17 cellular contexts compared by ENCODE assay signal in the genomic region with DNA sequence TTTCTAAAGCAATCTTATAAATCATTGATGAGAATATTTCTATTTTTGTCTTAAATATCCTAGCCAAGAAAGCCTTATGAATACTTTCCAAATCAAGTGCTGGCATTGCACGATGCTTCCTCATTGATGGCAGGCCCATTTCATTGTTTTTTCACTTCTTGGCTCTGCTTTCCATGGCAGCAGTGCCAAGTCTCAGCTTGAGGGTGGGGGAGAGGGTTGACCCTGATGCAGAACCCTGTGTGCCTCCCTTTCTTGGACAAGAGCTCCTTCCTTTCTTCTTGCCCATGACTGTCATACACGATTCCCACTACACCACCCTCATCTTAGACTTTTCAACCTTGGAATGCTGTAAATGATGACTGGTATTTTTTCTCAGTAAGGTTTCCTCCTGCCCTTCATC.
A peak's percentile ranks its signal among the peaks of the same experiment; 100 is the strongest.
DNase-seq lines count a peak whose midpoint lies in the region; ATAC-seq lines count a peak whose summit lies in the region.
"Had no signal": no experiment of that assay in that cellular context is flagged by ENCODE, and none has a peak within 500 bp of the region (broad histone marks: within the 10 kb centered on the region; RNA-seq: fewer than 3 reads in every experiment).

No MANE protein-coding gene starts in this region.

- DNase-seq in Ammon's horn (ENCODE audit: low spot score) (peak; percentile 52), NCI-H446 treated with DMSO at 0.1 percent for 48 hours (lab: John Stamatoyannopoulos, UW) (peak; percentile 64), globus pallidus (ENCODE audit: low spot score) (peak; percentile 45), putamen (ENCODE audit: low spot score) (peak; percentile 41)
- DNase-seq: AML-193; CD4-positive, alpha-beta memory T cell; DMS53; DND-41; EL; GOT3; H9; IMR-90 had no signal

- ATAC-seq in GM18867 (IDR thresholded peaks at IDR 0.05; ENCODE audit: unreplicated experiment) (no peak), HG03571 (IDR thresholded peaks at IDR 0.05; ENCODE audit: unreplicated experiment) (no peak), HG02678 (IDR thresholded peaks at IDR 0.05; ENCODE audit: unreplicated experiment) (no peak)
- ATAC-seq: A549, K562 had no signal
